ENCODE assay signal across 15 cellular contexts in genomic region chr10:124683816-124684215, GRCh38.
DNase-seq lines count a peak whose midpoint lies in the region; ATAC-seq and TF ChIP-seq lines count a peak whose summit lies in the region.
"Had no signal": no experiment of that assay in that cellular context is flagged by ENCODE, and none has a peak within 500 bp of the region (broad histone marks: within the 10 kb centered on the region; RNA-seq: fewer than 3 reads in every experiment).

No MANE protein-coding gene starts in this region.

- peaks cover 83% of the 10 kb centered on the region for H3K4me1 Mint-ChIP-seq in stimulated activated naive CD8-positive, alpha-beta T cell treated with anti-CD3 and anti-CD28 coated beads, Interleukin-15, Interleukin-2, amounts not matched to agents 100 ng/mL and 50 ng/mL, for 24 hours (ENCODE audit: low read depth)
- H3K4me1 Mint-ChIP-seq in stimulated activated naive CD8-positive, alpha-beta T cell treated with anti-CD3 and anti-CD28 coated beads, Interleukin-15, amount 100 ng/mL, for 72 hours = peaks cover 82% of the 10 kb centered on the region
- peaks cover 78% of the 10 kb centered on the region for H3K4me1 Mint-ChIP-seq in central memory CD8-positive, alpha-beta T cell
- H3K4me1 Mint-ChIP-seq in natural killer cell = peaks cover 80 to 92% of the 10 kb centered on the region in 2 donors

- H3K27me3 Mint-ChIP-seq in stimulated activated naive CD8-positive, alpha-beta T cell treated with anti-CD3 and anti-CD28 coated beads, Interleukin-15, Interleukin-2, amounts not matched to agents 100 ng/mL and 50 ng/mL, for 24 hours = peaks cover 4% of the 10 kb centered on the region
- H3K27me3 Mint-ChIP-seq in stimulated activated naive CD8-positive, alpha-beta T cell treated with anti-CD3 and anti-CD28 coated beads, Interleukin-15, amount 100 ng/mL, for 72 hours = peaks cover 12% of the 10 kb centered on the region
- H3K27me3 Mint-ChIP-seq in central memory CD8-positive, alpha-beta T cell = no peaks in the 10 kb centered on the region
- no peaks in the 10 kb centered on the region for H3K27me3 Mint-ChIP-seq in natural killer cell (ENCODE audit: low read depth in 2 of 2)

- TF ChIP-seq CTCF in natural killer cell (IDR thresholded peaks at IDR 0.05) = no peak

- no peak for ATAC-seq in stimulated activated naive CD8-positive, alpha-beta T cell treated with anti-CD3 and anti-CD28 coated beads, Interleukin-15, amount 100 ng/mL, for 72 hours
- no peak for ATAC-seq in central memory CD8-positive, alpha-beta T cell (replicated peaks; ENCODE audit: extremely low read depth, poor library complexity, severe bottlenecking)
- no peak for ATAC-seq in natural killer cell
- ATAC-seq in HG03442 (IDR thresholded peaks at IDR 0.05; ENCODE audit: unreplicated experiment) = no peak
- ATAC-seq in HG02885 (IDR thresholded peaks at IDR 0.05; ENCODE audit: poor library complexity, unreplicated experiment) = no peak
- ATAC-seq: left lobe of liver had no signal

- H3K36me3 Mint-ChIP-seq in stimulated activated naive CD8-positive, alpha-beta T cell treated with anti-CD3 and anti-CD28 coated beads, Interleukin-15, Interleukin-2, amounts not matched to agents 100 ng/mL and 50 ng/mL, for 24 hours (ENCODE audit: low read depth) = peaks cover 30% of the 10 kb centered on the region
- peaks cover 35% of the 10 kb centered on the region for H3K36me3 Mint-ChIP-seq in central memory CD8-positive, alpha-beta T cell (ENCODE audit: insufficient read depth)
- H3K36me3 Mint-ChIP-seq in natural killer cell = peaks cover 7% of the 10 kb centered on the region

- intact Hi-C loops in natural killer cell (cut with micrococcal nuclease) = no loop called here

- H3K9me3 ChIP-seq in MG63 = no peaks in the 10 kb centered on the region
- H3K9me3 ChIP-seq: HAP-1 had no signal

- no peak for DNase-seq in stimulated activated naive CD8-positive, alpha-beta T cell treated with anti-CD3 and anti-CD28 coated beads, Interleukin-15, amount 100 ng/mL, for 72 hours
- no peak for DNase-seq in central memory CD8-positive, alpha-beta T cell (ENCODE audit: low spot score in 2 of 2)
- no peak for DNase-seq in natural killer cell
- no peak for DNase-seq in MG63
- DNase-seq in T-helper 9 cell = no peak
- DNase-seq: activated CD8-positive, alpha-beta memory T cell treated with anti-CD3 and anti-CD28 coated beads, Interleukin-2, amount 50 U/mL, for 48 hours; AML-193; NCI-H524; nucleus accumbens; SHP77 had no signal

- H3K9me3 Mint-ChIP-seq in stimulated activated naive CD8-positive, alpha-beta T cell treated with anti-CD3 and anti-CD28 coated beads, Interleukin-15, Interleukin-2, amounts not matched to agents 100 ng/mL and 50 ng/mL, for 24 hours = no peaks in the 10 kb centered on the region
- H3K9me3 Mint-ChIP-seq in stimulated activated naive CD8-positive, alpha-beta T cell treated with anti-CD3 and anti-CD28 coated beads, Interleukin-15, amount 100 ng/mL, for 72 hours = no peaks in the 10 kb centered on the region
- H3K9me3 Mint-ChIP-seq in central memory CD8-positive, alpha-beta T cell = no peaks in the 10 kb centered on the region
- no peaks in the 10 kb centered on the region for H3K9me3 Mint-ChIP-seq in natural killer cell

- H3K27ac Mint-ChIP-seq in stimulated activated naive CD8-positive, alpha-beta T cell treated with anti-CD3 and anti-CD28 coated beads, Interleukin-15, Interleukin-2, amounts not matched to agents 100 ng/mL and 50 ng/mL, for 24 hours = peak overlapping the region; percentile 26
- H3K27ac Mint-ChIP-seq in stimulated activated naive CD8-positive, alpha-beta T cell treated with anti-CD3 and anti-CD28 coated beads, Interleukin-15, amount 100 ng/mL, for 72 hours = no peak overlapping the region
- peak overlapping the region; percentile 86 for H3K27ac Mint-ChIP-seq in central memory CD8-positive, alpha-beta T cell (ENCODE audit: low read depth)
- peak overlapping the region; percentile 78 to 98 for H3K27ac Mint-ChIP-seq in natural killer cell

- H3K36me3 ChIP-seq in MG63 = peaks cover 10% of the 10 kb centered on the region

- H3K4me3 Mint-ChIP-seq in stimulated activated naive CD8-positive, alpha-beta T cell treated with anti-CD3 and anti-CD28 coated beads, Interleukin-15, Interleukin-2, amounts not matched to agents 100 ng/mL and 50 ng/mL, for 24 hours = no peak overlapping the region
- H3K4me3 Mint-ChIP-seq in stimulated activated naive CD8-positive, alpha-beta T cell treated with anti-CD3 and anti-CD28 coated beads, Interleukin-15, amount 100 ng/mL, for 72 hours = no peak overlapping the region
- H3K4me3 Mint-ChIP-seq in central memory CD8-positive, alpha-beta T cell = peak overlapping the region; percentile 29
- peak overlapping the region; percentile 47 for H3K4me3 Mint-ChIP-seq in natural killer cell

- H3K27me3 ChIP-seq in MG63 = no peaks in the 10 kb centered on the region

- no peak overlapping the region for H3K4me3 ChIP-seq in MG63
- H3K4me3 ChIP-seq: HAP-1 had no signal

Comparison
In these comparisons a context has a peak if more than half of its experiments do, and no peak if none do; other contexts are left out.
1. H3K27ac Mint-ChIP-seq: peak in stimulated activated naive CD8-positive, alpha-beta T cell treated with anti-CD3 and anti-CD28 coated beads, Interleukin-15, Interleukin-2, amounts not matched to agents 100 ng/mL and 50 ng/mL, for 24 hours (single experiment), central memory CD8-positive, alpha-beta T cell (single experiment) and natural killer cell (2 of 2); none in stimulated activated naive CD8-positive, alpha-beta T cell treated with anti-CD3 and anti-CD28 coated beads, Interleukin-15, amount 100 ng/mL, for 72 hours (0 of 2).
2. H3K4me3 Mint-ChIP-seq: peak in central memory CD8-positive, alpha-beta T cell (single experiment) and natural killer cell (single experiment); none in stimulated activated naive CD8-positive, alpha-beta T cell treated with anti-CD3 and anti-CD28 coated beads, Interleukin-15, Interleukin-2, amounts not matched to agents 100 ng/mL and 50 ng/mL, for 24 hours (single experiment) and stimulated activated naive CD8-positive, alpha-beta T cell treated with anti-CD3 and anti-CD28 coated beads, Interleukin-15, amount 100 ng/mL, for 72 hours (0 of 2).